In the genomic region with DNA sequence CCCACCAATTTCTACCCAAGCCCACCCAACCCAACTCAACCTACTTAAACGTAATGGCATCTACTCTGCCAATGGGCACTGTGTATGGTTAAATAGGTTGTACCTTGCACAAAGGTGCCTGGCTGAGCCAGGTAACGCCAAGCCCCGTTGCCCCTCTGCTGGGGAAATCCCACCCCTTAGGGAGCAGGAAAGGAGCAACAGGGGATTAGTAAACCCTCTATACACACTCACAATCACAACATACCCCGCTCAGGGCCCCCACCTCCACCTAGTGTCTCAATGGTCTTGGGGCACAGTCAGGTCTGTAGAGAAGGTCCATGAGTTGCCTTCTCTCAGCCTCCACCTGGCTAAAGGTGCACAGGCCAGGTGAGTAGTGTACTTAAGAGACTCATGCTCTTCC, we compare ENCODE assay signal across 35 cellular contexts.
"Had no signal": no experiment of that assay in that cellular context is flagged by ENCODE, and none has a peak within 500 bp of the region (broad histone marks: within the 10 kb centered on the region; RNA-seq: fewer than 3 reads in every experiment).

No MANE protein-coding gene starts in this region.

- H3K4me1 Mint-ChIP-seq: activated B cell treated with CpG ODN at 0.5 μM for 24 hours; activated CD4-positive, alpha-beta T cell treated with anti-CD3 and anti-CD28 coated beads, Interleukin-2, amount 10 ng/mL, durations not matched to agents 24 days and 14 days; activated naive CD8-positive, alpha-beta T cell treated with anti-CD3 and anti-CD28 coated beads for 36 hours; central memory CD8-positive, alpha-beta T cell had no signal

- H3K36me3 Mint-ChIP-seq: activated CD4-positive, alpha-beta memory T cell treated with anti-CD3 and anti-CD28 coated beads for 36 hours; activated naive CD4-positive, alpha-beta T cell treated with anti-CD3 and anti-CD28 coated beads, Interleukin-2, amount 50 U/mL, for 72 hours; activated naive CD8-positive, alpha-beta T cell treated with anti-CD3 and anti-CD28 coated beads for 36 hours had no signal

- H3K9me3 Mint-ChIP-seq: activated B cell treated with CpG ODN at 0.5 μM for 24 hours; activated CD4-positive, alpha-beta memory T cell treated with anti-CD3 and anti-CD28 coated beads for 36 hours; activated CD4-positive, alpha-beta T cell treated with anti-CD3 and anti-CD28 coated beads, Interleukin-2, amount 10 ng/mL, durations not matched to agents 24 days and 14 days; activated CD8-positive, alpha-beta T cell treated with anti-CD3 and anti-CD28 coated beads for 36 hours; activated naive CD4-positive, alpha-beta T cell treated with anti-CD3 and anti-CD28 coated beads for 36 hours; activated naive CD4-positive, alpha-beta T cell treated with anti-CD3 and anti-CD28 coated beads, Interleukin-2, amount 50 U/mL, for 72 hours; activated naive CD8-positive, alpha-beta T cell treated with anti-CD3 and anti-CD28 coated beads for 36 hours; activated T-cell treated with anti-CD3 and anti-CD28 coated beads, Interleukin-2, amount 50 U/mL, for 4 hours; activated T-helper 2 cell treated with anti-CD3 and anti-CD28 coated beads, Interferon-gamma antibody, Interleukin-2, Interleukin-4, amounts not matched to agents 10 μg/mL and 5 μg/mL and 100 μg/mL, durations not matched to agents 14 hours and 24 hours and 36 hours; central memory CD8-positive, alpha-beta T cell; T-helper 1 cell treated with Interleukin-12 subunit alpha and Interleukin-12 subunit beta and Interleukin-4 antibody, amounts not matched to agents 30 μg/mL and 1 μg/mL, for 36 hours; T-helper 2 cell treated with Interferon-gamma antibody and Interleukin-4, amounts not matched to agents 5 μg/mL and 100 μg/mL, for 36 hours had no signal

- H3K36me3 ChIP-seq: adrenal gland, brain microvascular endothelial cell, breast epithelium, cardiac muscle cell had no signal

- H3K27ac Mint-ChIP-seq: activated B cell treated with CpG ODN at 0.5 μM for 24 hours; activated CD4-positive, alpha-beta memory T cell treated with anti-CD3 and anti-CD28 coated beads for 36 hours; activated CD4-positive, alpha-beta T cell treated with anti-CD3 and anti-CD28 coated beads, Interleukin-2, amount 10 ng/mL, durations not matched to agents 24 days and 14 days; activated CD8-positive, alpha-beta T cell treated with anti-CD3 and anti-CD28 coated beads for 36 hours; activated naive CD4-positive, alpha-beta T cell treated with anti-CD3 and anti-CD28 coated beads for 36 hours; activated naive CD4-positive, alpha-beta T cell treated with anti-CD3 and anti-CD28 coated beads, Interleukin-2, amount 50 U/mL, for 72 hours; activated naive CD8-positive, alpha-beta T cell treated with anti-CD3 and anti-CD28 coated beads for 36 hours; activated T-helper 2 cell treated with anti-CD3 and anti-CD28 coated beads, Interferon-gamma antibody, Interleukin-2, Interleukin-4, amounts not matched to agents 10 μg/mL and 5 μg/mL and 100 μg/mL, durations not matched to agents 14 hours and 24 hours and 36 hours; T-helper 1 cell treated with Interleukin-12 subunit alpha and Interleukin-12 subunit beta and Interleukin-4 antibody, amounts not matched to agents 30 μg/mL and 1 μg/mL, for 36 hours; T-helper 2 cell treated with Interferon-gamma antibody and Interleukin-4, amounts not matched to agents 5 μg/mL and 100 μg/mL, for 36 hours had no signal

- DNase-seq: activated B cell treated with CpG ODN at 0.5 μM for 24 hours; activated CD4-positive, alpha-beta memory T cell treated with anti-CD3 and anti-CD28 coated beads for 36 hours; activated CD4-positive, alpha-beta T cell treated with anti-CD3 and anti-CD28 coated beads for 4 hours; activated CD4-positive, alpha-beta T cell treated with anti-CD3 and anti-CD28 coated beads, Interleukin-2, amount 10 ng/mL, durations not matched to agents 24 days and 14 days; activated CD4-positive, alpha-beta T cell treated with anti-CD3 and anti-CD28 coated beads, Interleukin-2, amount 50 U/mL, for 1 hour; activated CD4-positive, alpha-beta T cell treated with anti-CD3 and anti-CD28 coated beads, Interleukin-2, amount 50 U/mL, for 4 hours; activated CD4-positive, CD25-positive, alpha-beta regulatory T cell treated with anti-CD3 and anti-CD28 coated beads, Interleukin-2, amount 50 U/mL, for 72 hours; activated CD8-positive, alpha-beta memory T cell treated with anti-CD3 and anti-CD28 coated beads, Interleukin-2, amount 50 U/mL, for 4 hours; activated CD8-positive, alpha-beta T cell treated with anti-CD3 and anti-CD28 coated beads for 36 hours; activated effector memory CD4-positive, alpha-beta T cell treated with Interleukin-2 at 50 U/mL for 16 hours; activated gamma-delta T cell; activated naive CD4-positive, alpha-beta T cell; activated naive CD4-positive, alpha-beta T cell treated with anti-CD3 and anti-CD28 coated beads for 36 hours; activated naive CD4-positive, alpha-beta T cell treated with anti-CD3 and anti-CD28 coated beads, Interleukin-2, amount 50 U/mL, for 16 hours; activated naive CD8-positive, alpha-beta T cell treated with anti-CD3 and anti-CD28 coated beads for 36 hours; activated T-cell treated with anti-CD3 and anti-CD28 coated beads for 4 hours; activated T-cell treated with anti-CD3 and anti-CD28 coated beads, Interleukin-2, amount 50 U/mL, for 1 hour; activated T-cell treated with anti-CD3 and anti-CD28 coated beads, Interleukin-2, amount 50 U/mL, for 4 hours; adrenal gland; amniotic stem cell; body of pancreas; brain microvascular endothelial cell; cerebellar nuclear complex; SW 1271; T-helper 1 cell; T-helper 2 cell; T-helper 9 cell had no signal

- H3K4me3 ChIP-seq: adrenal gland, body of pancreas, breast epithelium, cardiac muscle cell had no signal

- H3K4me3 Mint-ChIP-seq: activated B cell treated with CpG ODN at 0.5 μM for 24 hours; activated CD4-positive, alpha-beta memory T cell treated with anti-CD3 and anti-CD28 coated beads for 36 hours; activated CD4-positive, alpha-beta T cell treated with anti-CD3 and anti-CD28 coated beads, Interleukin-2, amount 10 ng/mL, durations not matched to agents 24 days and 14 days; activated CD8-positive, alpha-beta T cell treated with anti-CD3 and anti-CD28 coated beads for 36 hours; activated naive CD4-positive, alpha-beta T cell treated with anti-CD3 and anti-CD28 coated beads for 36 hours; activated naive CD8-positive, alpha-beta T cell treated with anti-CD3 and anti-CD28 coated beads for 36 hours; activated T-cell treated with anti-CD3 and anti-CD28 coated beads, Interleukin-2, amount 50 U/mL, for 4 hours; central memory CD8-positive, alpha-beta T cell; T-helper 1 cell treated with Interleukin-12 subunit alpha and Interleukin-12 subunit beta and Interleukin-4 antibody, amounts not matched to agents 30 μg/mL and 1 μg/mL, for 36 hours; T-helper 2 cell treated with Interferon-gamma antibody and Interleukin-4, amounts not matched to agents 5 μg/mL and 100 μg/mL, for 36 hours had no signal

- H3K9me3 ChIP-seq: adrenal gland, body of pancreas, breast epithelium had no signal

- H3K4me1 ChIP-seq: adrenal gland, body of pancreas, breast epithelium had no signal

- H3K27me3 ChIP-seq: adrenal gland, body of pancreas, cardiac muscle cell had no signal

- H3K27ac ChIP-seq: adrenal gland, body of pancreas, brain microvascular endothelial cell, breast epithelium, cardiac muscle cell, VCaP had no signal

- H3K27me3 Mint-ChIP-seq: activated CD4-positive, alpha-beta T cell treated with anti-CD3 and anti-CD28 coated beads, Interleukin-2, amount 10 ng/mL, durations not matched to agents 24 days and 14 days had no signal

- ATAC-seq: activated CD8-positive, alpha-beta T cell treated with anti-CD3 and anti-CD28 coated beads for 36 hours; activated naive CD4-positive, alpha-beta T cell treated with anti-CD3 and anti-CD28 coated beads, Interleukin-2, amount 50 U/mL, for 72 hours; activated T-cell treated with anti-CD3 and anti-CD28 coated beads, Interleukin-2, amount 50 U/mL, for 4 hours; body of pancreas had no signal
